Comparison of ENCODE assay signal across 29 cellular contexts in genomic region chr1:210570116-210570515, GRCh38.
"Had no signal": no experiment of that assay in that cellular context is flagged by ENCODE, and none has a peak within 500 bp of the region (broad histone marks: within the 10 kb centered on the region; RNA-seq: fewer than 3 reads in every experiment).

No MANE protein-coding gene starts in this region.

- H3K27ac ChIP-seq: adrenal gland, ascending aorta, breast epithelium, cardiac muscle cell, colonic mucosa, dorsolateral prefrontal cortex had no signal

- H3K9me3 Mint-ChIP-seq: activated CD4-positive, alpha-beta memory T cell treated with anti-CD3 and anti-CD28 coated beads, Interleukin-2, amount 10 ng/mL, durations not matched to agents 7 days and 5 days; activated CD4-positive, alpha-beta T cell treated with anti-CD3 and anti-CD28 coated beads, Interleukin-2, amount 10 ng/mL, durations not matched to agents 7 days and 5 days; activated naive CD4-positive, alpha-beta T cell treated with anti-CD3 and anti-CD28 coated beads, Interleukin-2, amount 10 ng/mL, durations not matched to agents 7 days and 5 days; activated naive CD4-positive, alpha-beta T cell treated with anti-CD3 and anti-CD28 coated beads, Interleukin-2, amount 50 U/mL, for 72 hours; activated T-cell treated with anti-CD3 and anti-CD28 coated beads, Interleukin-2, amount 50 U/mL, for 24 hours; activated T-cell treated with anti-CD3 and anti-CD28 coated beads, Interleukin-2, amount 50 U/mL, for 72 hours; brain; endodermal cell; WTC11 had no signal

- H3K9me3 ChIP-seq: adrenal gland, ascending aorta, breast epithelium, colonic mucosa had no signal

- H3K36me3 ChIP-seq: adrenal gland, ascending aorta, breast epithelium, cardiac muscle cell, colonic mucosa had no signal

- H3K27me3 ChIP-seq: adrenal gland, ascending aorta, breast epithelium, cardiac muscle cell, colonic mucosa, dorsolateral prefrontal cortex had no signal

- H3K36me3 Mint-ChIP-seq: activated naive CD4-positive, alpha-beta T cell treated with anti-CD3 and anti-CD28 coated beads, Interleukin-2, amount 10 ng/mL, durations not matched to agents 7 days and 5 days; activated naive CD4-positive, alpha-beta T cell treated with anti-CD3 and anti-CD28 coated beads, Interleukin-2, amount 50 U/mL, for 72 hours; brain; WTC11 had no signal

- H3K27ac Mint-ChIP-seq: activated CD4-positive, alpha-beta memory T cell treated with anti-CD3 and anti-CD28 coated beads, Interleukin-2, amount 10 ng/mL, durations not matched to agents 7 days and 5 days; activated CD4-positive, alpha-beta T cell treated with anti-CD3 and anti-CD28 coated beads, Interleukin-2, amount 10 ng/mL, durations not matched to agents 7 days and 5 days; activated naive CD4-positive, alpha-beta T cell treated with anti-CD3 and anti-CD28 coated beads, Interleukin-2, amount 10 ng/mL, durations not matched to agents 7 days and 5 days; activated naive CD4-positive, alpha-beta T cell treated with anti-CD3 and anti-CD28 coated beads, Interleukin-2, amount 50 U/mL, for 72 hours; activated T-cell treated with anti-CD3 and anti-CD28 coated beads, Interleukin-2, amount 50 U/mL, for 24 hours; activated T-cell treated with anti-CD3 and anti-CD28 coated beads, Interleukin-2, amount 50 U/mL, for 72 hours; endodermal cell; WTC11 had no signal

- H3K4me3 Mint-ChIP-seq: activated CD4-positive, alpha-beta memory T cell treated with anti-CD3 and anti-CD28 coated beads, Interleukin-2, amount 10 ng/mL, durations not matched to agents 7 days and 5 days; activated CD4-positive, alpha-beta T cell treated with anti-CD3 and anti-CD28 coated beads, Interleukin-2, amount 10 ng/mL, durations not matched to agents 7 days and 5 days; activated naive CD4-positive, alpha-beta T cell treated with anti-CD3 and anti-CD28 coated beads, Interleukin-2, amount 10 ng/mL, durations not matched to agents 7 days and 5 days; activated T-cell treated with anti-CD3 and anti-CD28 coated beads, Interleukin-2, amount 50 U/mL, for 24 hours; activated T-cell treated with anti-CD3 and anti-CD28 coated beads, Interleukin-2, amount 50 U/mL, for 72 hours; brain; endodermal cell; WTC11 had no signal

- H3K27me3 Mint-ChIP-seq: activated CD4-positive, alpha-beta memory T cell treated with anti-CD3 and anti-CD28 coated beads, Interleukin-2, amount 10 ng/mL, durations not matched to agents 7 days and 5 days; activated CD4-positive, alpha-beta T cell treated with anti-CD3 and anti-CD28 coated beads, Interleukin-2, amount 10 ng/mL, durations not matched to agents 7 days and 5 days; activated T-cell treated with anti-CD3 and anti-CD28 coated beads, Interleukin-2, amount 50 U/mL, for 24 hours had no signal

- DNase-seq: activated CD4-positive, alpha-beta memory T cell treated with anti-CD3 and anti-CD28 coated beads, Interleukin-2, amount 10 ng/mL, durations not matched to agents 7 days and 5 days; activated CD4-positive, alpha-beta T cell treated with anti-CD3 and anti-CD28 coated beads for 1 hour; activated CD4-positive, alpha-beta T cell treated with anti-CD3 and anti-CD28 coated beads for 4 hours; activated CD4-positive, alpha-beta T cell treated with anti-CD3 and anti-CD28 coated beads, Interleukin-2, amount 10 ng/mL, durations not matched to agents 7 days and 5 days; activated CD4-positive, alpha-beta T cell treated with anti-CD3 and anti-CD28 coated beads, Interleukin-2, amount 50 U/mL, for 4 hours; activated CD8-positive, alpha-beta memory T cell treated with anti-CD3 and anti-CD28 coated beads, Interleukin-2, amount 50 U/mL, for 48 hours; activated gamma-delta T cell; activated naive CD4-positive, alpha-beta T cell; activated naive CD4-positive, alpha-beta T cell treated with anti-CD3 and anti-CD28 coated beads, Interleukin-2, amount 10 ng/mL, durations not matched to agents 7 days and 5 days; activated T-cell treated with anti-CD3 and anti-CD28 coated beads for 4 hours; activated T-cell treated with anti-CD3 and anti-CD28 coated beads, Interleukin-2, amount 50 U/mL, for 24 hours; activated T-cell treated with anti-CD3 and anti-CD28 coated beads, Interleukin-2, amount 50 U/mL, for 72 hours; adrenal gland; amygdala; central memory CD4-positive, alpha-beta T cell; cerebellar nuclear complex; colonic mucosa; dorsolateral prefrontal cortex; effector memory CD4-positive, alpha-beta T cell; endodermal cell; foreskin fibroblast; T-helper 2 cell had no signal

- H3K4me1 ChIP-seq: adrenal gland, ascending aorta, breast epithelium, colonic mucosa had no signal

- H3K4me1 Mint-ChIP-seq: activated CD4-positive, alpha-beta memory T cell treated with anti-CD3 and anti-CD28 coated beads, Interleukin-2, amount 10 ng/mL, durations not matched to agents 7 days and 5 days; endodermal cell; WTC11 had no signal

- ATAC-seq: activated T-cell treated with anti-CD3 and anti-CD28 coated beads, Interleukin-2, amount 50 U/mL, for 72 hours; esophagus mucosa; WTC11 had no signal

- H3K4me3 ChIP-seq: adrenal gland, ascending aorta, breast epithelium, cardiac muscle cell, colonic mucosa, dorsolateral prefrontal cortex had no signal
